Comparison of ENCODE assay signal across 8 cellular contexts in the genomic region with DNA sequence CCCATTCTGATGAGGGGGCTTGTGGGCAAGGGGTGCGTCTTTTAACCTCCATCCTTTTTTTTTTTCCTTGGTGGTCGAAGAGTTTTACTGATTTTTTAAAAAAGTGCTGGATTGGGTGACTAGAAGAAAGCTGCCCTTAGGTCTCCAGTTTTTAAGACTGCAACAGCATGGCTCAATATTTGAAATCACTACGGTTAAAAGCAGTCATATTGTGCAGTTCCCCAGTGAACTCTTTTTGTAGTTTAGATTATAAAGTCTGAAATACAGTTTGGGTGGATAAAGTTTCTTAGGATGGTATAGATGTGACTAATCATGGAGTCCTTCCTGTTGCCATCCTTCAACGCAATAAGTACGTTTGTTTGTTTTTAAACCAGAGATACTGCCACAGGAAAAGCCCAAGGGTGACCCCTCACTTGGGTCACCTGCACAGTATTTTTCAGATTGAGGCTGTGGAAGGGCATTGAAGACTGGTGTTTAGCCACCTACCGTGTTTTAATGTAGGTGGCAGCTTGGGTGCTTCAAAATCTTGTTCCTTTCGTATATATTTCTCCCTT. TPM values are rescaled to one million over a fixed set of nuclear protein-coding genes. Genes with fewer than 3 reads are reported as not detected.
DNase-seq lines count a peak whose midpoint lies in the region; ATAC-seq and TF ChIP-seq lines count a peak whose summit lies in the region.

No MANE protein-coding gene starts in this region.

- ATAC-seq in activated CD8-positive, alpha-beta T cell treated with anti-CD3 and anti-CD28 coated beads for 36 hours = no peak
- ATAC-seq in GM19035 (IDR thresholded peaks at IDR 0.05; ENCODE audit: unreplicated experiment) = no peak

- intact Hi-C loops in activated CD4-positive, alpha-beta T cell treated with anti-CD3 and anti-CD28 coated beads, Interleukin-2, amount 10 ng/mL, durations not matched to agents 24 days and 14 days (cut with micrococcal nuclease) = loop anchor here (1.0 to 10.0 kb wide), 5 partner anchors 171 to 1099 kb away; partner anchors contain the start of genes FAM151B, SSBP2, TENT2 and ZFYVE16
- intact Hi-C loops in activated CD8-positive, alpha-beta T cell treated with anti-CD3 and anti-CD28 coated beads for 36 hours (cut with micrococcal nuclease) = no loop called here
- intact Hi-C loops in posterior vena cava (cut with DNase I) = no loop called here

- TF ChIP-seq CTCF in activated CD8-positive, alpha-beta T cell treated with anti-CD3 and anti-CD28 coated beads for 36 hours (IDR thresholded peaks at IDR 0.05) = no peak

- no peaks in the 10 kb centered on the region for H3K9me3 Mint-ChIP-seq in activated CD4-positive, alpha-beta T cell treated with anti-CD3 and anti-CD28 coated beads, Interleukin-2, amount 10 ng/mL, durations not matched to agents 24 days and 14 days
- H3K9me3 Mint-ChIP-seq in activated CD8-positive, alpha-beta T cell treated with anti-CD3 and anti-CD28 coated beads for 36 hours = no peaks in the 10 kb centered on the region

- peaks cover 45% of the 10 kb centered on the region for H3K36me3 Mint-ChIP-seq in activated CD4-positive, alpha-beta T cell treated with anti-CD3 and anti-CD28 coated beads, Interleukin-2, amount 10 ng/mL, durations not matched to agents 24 days and 14 days (ENCODE audit: low read depth)
- peaks cover 44% of the 10 kb centered on the region for H3K36me3 Mint-ChIP-seq in activated CD8-positive, alpha-beta T cell treated with anti-CD3 and anti-CD28 coated beads for 36 hours (ENCODE audit: low read depth)

- H3K4me1 Mint-ChIP-seq in activated CD4-positive, alpha-beta T cell treated with anti-CD3 and anti-CD28 coated beads, Interleukin-2, amount 10 ng/mL, durations not matched to agents 24 days and 14 days = peaks cover 23% of the 10 kb centered on the region
- H3K4me1 Mint-ChIP-seq in activated CD8-positive, alpha-beta T cell treated with anti-CD3 and anti-CD28 coated beads for 36 hours (ENCODE audit: low read depth) = peaks cover 24% of the 10 kb centered on the region

- H3K9me3 ChIP-seq in iPS-18a (ENCODE audit: control insufficient read depth, low read depth, low read length) = no peaks in the 10 kb centered on the region

- peaks cover 17% of the 10 kb centered on the region for H3K4me1 ChIP-seq in iPS-18a (ENCODE audit: control insufficient read depth, low read depth, low read length)

- peak; percentile 70 for DNase-seq in activated CD4-positive, alpha-beta T cell treated with anti-CD3 and anti-CD28 coated beads, Interleukin-2, amount 10 ng/mL, durations not matched to agents 24 days and 14 days
- no peak for DNase-seq in activated CD4-positive, alpha-beta T cell treated with anti-CD3 and anti-CD28 coated beads for 1 hour
- DNase-seq in activated CD8-positive, alpha-beta T cell treated with anti-CD3 and anti-CD28 coated beads for 36 hours = no peak
- DNase-seq in substantia nigra (lab: John Stamatoyannopoulos, UW) (no peak), HEK293T (ENCODE audit: extremely low spot score) (no peak), posterior vena cava (ENCODE audit: low spot score) (no peak)

- no peaks in the 10 kb centered on the region for H3K27me3 ChIP-seq in iPS-18a (ENCODE audit: control insufficient read depth, insufficient read depth, low read length)

- no peaks in the 10 kb centered on the region for H3K27me3 Mint-ChIP-seq in activated CD4-positive, alpha-beta T cell treated with anti-CD3 and anti-CD28 coated beads, Interleukin-2, amount 10 ng/mL, durations not matched to agents 24 days and 14 days
- H3K27me3 Mint-ChIP-seq in activated CD8-positive, alpha-beta T cell treated with anti-CD3 and anti-CD28 coated beads for 36 hours = no peaks in the 10 kb centered on the region

- H3K27ac ChIP-seq in iPS-18a (ENCODE audit: low read length) (peak overlapping the region; percentile 51), substantia nigra (ENCODE audit: low read depth, low read length, poor library complexity, severe bottlenecking) (peak overlapping the region; percentile 93)

- CTCF ChIA-PET in activated CD8-positive, alpha-beta T cell treated with anti-CD3 and anti-CD28 coated beads for 36 hours (lab: Charles Lee) = interaction anchor here (0.7 to 2.0 kb wide), 6 partner anchors 9 to 1100 kb away, joined by 3 to 8 read pairs (median 6); no protein-coding TSS in a partner anchor
- CTCF ChIA-PET in HEK293T (lab: Yijun Ruan, JAX) = interaction anchor here (1.5 kb wide), 1 partner anchor 10 kb away, joined by 3 read pairs; no protein-coding TSS in a partner anchor

- peaks cover 33% of the 10 kb centered on the region for H3K36me3 ChIP-seq in iPS-18a (ENCODE audit: control insufficient read depth, low read depth, low read length)

- POLR2A ChIA-PET in activated CD8-positive, alpha-beta T cell treated with anti-CD3 and anti-CD28 coated beads for 36 hours (lab: Charles Lee) = interaction anchor here (0.7 to 3.7 kb wide), 4 partner anchors 11 to 101 kb away, joined by 3 to 21 read pairs (median 4); no protein-coding TSS in a partner anchor
- POLR2A ChIA-PET in HEK293T (lab: Yijun Ruan, JAX) = interaction anchor here (0.7 to 1.8 kb wide), 7 partner anchors 9 to 535 kb away, joined by 3 to 7 read pairs (median 3); partner anchors contain the start of gene FAM151B

- peak overlapping the region; percentile 93 for H3K27ac Mint-ChIP-seq in activated CD4-positive, alpha-beta T cell treated with anti-CD3 and anti-CD28 coated beads, Interleukin-2, amount 10 ng/mL, durations not matched to agents 24 days and 14 days
- H3K27ac Mint-ChIP-seq in activated CD8-positive, alpha-beta T cell treated with anti-CD3 and anti-CD28 coated beads for 36 hours = peak overlapping the region; percentile 100

- H3K4me3 ChIP-seq in iPS-18a (ENCODE audit: low read length) = peak overlapping the region; percentile 99

- H3K9ac ChIP-seq in iPS-18a (ENCODE audit: low read length) = peak overlapping the region; percentile 95

- H3K4me3 Mint-ChIP-seq in activated CD4-positive, alpha-beta T cell treated with anti-CD3 and anti-CD28 coated beads, Interleukin-2, amount 10 ng/mL, durations not matched to agents 24 days and 14 days = peak overlapping the region; percentile 84
- H3K4me3 Mint-ChIP-seq in activated CD8-positive, alpha-beta T cell treated with anti-CD3 and anti-CD28 coated beads for 36 hours = peak overlapping the region; percentile 96

TF ChIP-seq in HEK293T, 16 proteins besides CTCF, POLR2A, EP300 and RAD21:
- TF ChIP-seq FOXK2 (IDR thresholded peaks at IDR 0.05) (no peak), ARNT (IDR thresholded peaks at IDR 0.05) (no peak)

RNA-seq across cellular contexts. Expression of gene DHFR, which starts 0.5 kb away (rescaled TPM):
- total RNA-seq in activated CD4-positive, alpha-beta T cell treated with anti-CD3 and anti-CD28 coated beads, Interleukin-2, amount 10 ng/mL, durations not matched to agents 24 days and 14 days = 66.5 and 73.4 TPM in 2 replicates
- 100 to 1,000 TPM; 107 to 109 TPM for total RNA-seq in activated CD8-positive, alpha-beta T cell treated with anti-CD3 and anti-CD28 coated beads for 36 hours
- 1 to 10 TPM; 3.6 to 9.3 TPM for total RNA-seq in posterior vena cava

RNA-seq across cellular contexts. Expression of gene MSH3, which starts 0.9 kb away (rescaled TPM):
- 21.0 and 21.1 TPM in 2 replicates for total RNA-seq in activated CD4-positive, alpha-beta T cell treated with anti-CD3 and anti-CD28 coated beads, Interleukin-2, amount 10 ng/mL, durations not matched to agents 24 days and 14 days
- 10 to 100 TPM; 23.0 to 23.4 TPM for total RNA-seq in activated CD8-positive, alpha-beta T cell treated with anti-CD3 and anti-CD28 coated beads for 36 hours
- total RNA-seq in posterior vena cava = 10 to 100 TPM; 12.3 to 13.0 TPM
